In genomic region chr16:89257281-89257731, GRCh38 we compare ENCODE assay signal across 1 cellular context.
TF ChIP-seq lines count a peak whose summit lies in the region.

No MANE protein-coding gene starts in this region.

TF ChIP-seq in GM23338, 12 proteins besides CTCF, POLR2A, EP300 and RAD21 (continued from another document):
- no peak for TF ChIP-seq ZNF462 (CRISPR knock-in tag; IDR thresholded peaks at IDR 0.05)
- no peak for TF ChIP-seq NANOG (IDR thresholded peaks at IDR 0.05; ENCODE audit: borderline replicate concordance)
- TF ChIP-seq JUNB (IDR thresholded peaks at IDR 0.05; ENCODE audit: unreplicated experiment) = no peak
